In the genomic region with DNA sequence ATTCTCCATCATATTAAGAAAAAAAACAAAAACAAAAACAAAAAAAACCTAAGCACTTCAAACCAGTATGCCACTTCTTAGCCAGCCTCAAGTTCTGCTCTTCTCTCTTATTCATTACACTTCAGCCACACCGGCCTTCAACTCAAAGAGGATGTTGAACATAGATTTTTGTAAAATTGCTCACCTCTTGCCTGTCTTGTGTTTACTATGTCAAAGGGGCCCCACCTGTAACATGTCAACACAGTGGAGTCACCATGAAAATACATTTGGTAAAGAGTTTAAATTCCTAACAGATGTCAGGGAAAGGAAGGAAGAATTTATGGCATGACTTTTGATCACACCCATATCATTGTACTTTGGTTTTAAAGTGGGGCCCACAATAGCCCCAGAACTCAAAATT, we compare ENCODE assay signal across 33 cellular contexts.
"Had no signal": no experiment of that assay in that cellular context is flagged by ENCODE, and none has a peak within 500 bp of the region (broad histone marks: within the 10 kb centered on the region; RNA-seq: fewer than 3 reads in every experiment).

No MANE protein-coding gene starts in this region.

- H3K27me3 ChIP-seq: body of pancreas had no signal

- H3K27me3 Mint-ChIP-seq: activated B cell treated with CpG ODN at 0.5 μM for 24 hours; activated CD4-positive, alpha-beta memory T cell treated with anti-CD3 and anti-CD28 coated beads for 36 hours; activated CD8-positive, alpha-beta memory T cell treated with anti-CD3 and anti-CD28 coated beads, Interleukin-2, amount 10 ng/mL, durations not matched to agents 7 days and 5 days; activated naive CD4-positive, alpha-beta T cell treated with anti-CD3 and anti-CD28 coated beads, Interleukin-2, amount 50 U/mL, for 24 hours; activated naive CD8-positive, alpha-beta T cell treated with anti-CD3 and anti-CD28 coated beads, Interleukin-2, amount 10 ng/mL, durations not matched to agents 7 days and 5 days; activated T-helper 17 cell treated with anti-CD3 and anti-CD28 coated beads, Interleukin-2, amount 50 U/mL, for 72 hours had no signal

- H3K4me1 Mint-ChIP-seq: activated B cell treated with CpG ODN at 0.5 μM for 24 hours; activated CD8-positive, alpha-beta memory T cell treated with anti-CD3 and anti-CD28 coated beads, Interleukin-2, amount 10 ng/mL, durations not matched to agents 7 days and 5 days; activated naive CD4-positive, alpha-beta T cell treated with anti-CD3 and anti-CD28 coated beads, Interleukin-2, amount 50 U/mL, for 24 hours; activated naive CD8-positive, alpha-beta T cell treated with anti-CD3 and anti-CD28 coated beads, Interleukin-2, amount 10 ng/mL, durations not matched to agents 7 days and 5 days; activated T-helper 17 cell treated with anti-CD3 and anti-CD28 coated beads, Interleukin-2, amount 50 U/mL, for 72 hours had no signal

- H3K4me2 ChIP-seq: PC-9 had no signal

- H3K4me3 ChIP-seq: body of pancreas, K562, PC-9 had no signal

- H3K9me3 ChIP-seq: body of pancreas had no signal

- H3K4me1 ChIP-seq: body of pancreas had no signal

- DNase-seq: activated B cell treated with CpG ODN at 0.5 μM for 24 hours; activated CD4-positive, alpha-beta memory T cell treated with anti-CD3 and anti-CD28 coated beads for 36 hours; activated CD4-positive, alpha-beta T cell treated with anti-CD3 and anti-CD28 coated beads for 4 hours; activated CD4-positive, alpha-beta T cell treated with anti-CD3 and anti-CD28 coated beads, Interleukin-2, amount 50 U/mL, for 1 hour; activated CD4-positive, CD25-positive, alpha-beta regulatory T cell treated with anti-CD3 and anti-CD28 coated beads, Interleukin-2, amount 50 U/mL, for 72 hours; activated CD8-positive, alpha-beta memory T cell treated with anti-CD3 and anti-CD28 coated beads for 24 hours; activated CD8-positive, alpha-beta memory T cell treated with anti-CD3 and anti-CD28 coated beads, Interleukin-2, amount 10 ng/mL, durations not matched to agents 7 days and 5 days; activated CD8-positive, alpha-beta memory T cell treated with anti-CD3 and anti-CD28 coated beads, Interleukin-2, amount 50 U/mL, for 48 hours; activated effector memory CD4-positive, alpha-beta T cell treated with anti-CD3 and anti-CD28 coated beads, Interleukin-2, amount 50 U/mL, for 16 hours; activated naive CD4-positive, alpha-beta T cell treated with Interleukin-2 at 50 U/mL for 16 hours; activated naive CD8-positive, alpha-beta T cell treated with anti-CD3 and anti-CD28 coated beads, Interleukin-2, amount 10 ng/mL, durations not matched to agents 7 days and 5 days; activated T-cell treated with anti-CD3 and anti-CD28 coated beads, Interleukin-2, amount 50 U/mL, for 72 hours; body of pancreas; central memory CD4-positive, alpha-beta T cell; IMR-90; NCI-H1048; NCI-H1105 treated with DMSO at 0.1 percent for 48 hours; NCI-H1436; NCI-H1694; NCI-H2029; NCI-H345; NCI-H524 treated with DMSO at 0.1 percent for 48 hours; PC-9; Right ventricle myocardium superior; SW 1271; T-helper 1 cell; T-helper 2 cell; T-helper 9 cell had no signal

- H3K4me3 Mint-ChIP-seq: activated B cell treated with CpG ODN at 0.5 μM for 24 hours; activated CD4-positive, alpha-beta memory T cell treated with anti-CD3 and anti-CD28 coated beads for 36 hours; activated CD8-positive, alpha-beta memory T cell treated with anti-CD3 and anti-CD28 coated beads, Interleukin-2, amount 10 ng/mL, durations not matched to agents 7 days and 5 days; activated naive CD4-positive, alpha-beta T cell treated with anti-CD3 and anti-CD28 coated beads, Interleukin-2, amount 50 U/mL, for 24 hours; activated naive CD8-positive, alpha-beta T cell treated with anti-CD3 and anti-CD28 coated beads, Interleukin-2, amount 10 ng/mL, durations not matched to agents 7 days and 5 days; activated T-cell treated with anti-CD3 and anti-CD28 coated beads, Interleukin-2, amount 50 U/mL, for 72 hours; activated T-helper 17 cell treated with anti-CD3 and anti-CD28 coated beads, Interleukin-2, amount 50 U/mL, for 72 hours had no signal

- H3K27ac ChIP-seq: body of pancreas, PC-9, RWPE1, VCaP had no signal

- H3K36me3 Mint-ChIP-seq: activated CD4-positive, alpha-beta memory T cell treated with anti-CD3 and anti-CD28 coated beads for 36 hours; activated CD8-positive, alpha-beta memory T cell treated with anti-CD3 and anti-CD28 coated beads, Interleukin-2, amount 10 ng/mL, durations not matched to agents 7 days and 5 days; activated naive CD4-positive, alpha-beta T cell treated with anti-CD3 and anti-CD28 coated beads, Interleukin-2, amount 50 U/mL, for 24 hours; activated naive CD8-positive, alpha-beta T cell treated with anti-CD3 and anti-CD28 coated beads, Interleukin-2, amount 10 ng/mL, durations not matched to agents 7 days and 5 days had no signal

- H3K9me3 Mint-ChIP-seq: activated CD4-positive, alpha-beta memory T cell treated with anti-CD3 and anti-CD28 coated beads for 36 hours; activated naive CD4-positive, alpha-beta T cell treated with anti-CD3 and anti-CD28 coated beads, Interleukin-2, amount 50 U/mL, for 24 hours; activated T-helper 17 cell treated with anti-CD3 and anti-CD28 coated beads, Interleukin-2, amount 50 U/mL, for 72 hours had no signal

- H3K27ac Mint-ChIP-seq: activated B cell treated with CpG ODN at 0.5 μM for 24 hours; activated CD4-positive, alpha-beta memory T cell treated with anti-CD3 and anti-CD28 coated beads for 36 hours; activated CD8-positive, alpha-beta memory T cell treated with anti-CD3 and anti-CD28 coated beads, Interleukin-2, amount 10 ng/mL, durations not matched to agents 7 days and 5 days; activated naive CD4-positive, alpha-beta T cell treated with anti-CD3 and anti-CD28 coated beads, Interleukin-2, amount 50 U/mL, for 24 hours; activated naive CD8-positive, alpha-beta T cell treated with anti-CD3 and anti-CD28 coated beads, Interleukin-2, amount 10 ng/mL, durations not matched to agents 7 days and 5 days; activated T-cell treated with anti-CD3 and anti-CD28 coated beads, Interleukin-2, amount 50 U/mL, for 72 hours; activated T-helper 17 cell treated with anti-CD3 and anti-CD28 coated beads, Interleukin-2, amount 50 U/mL, for 72 hours had no signal

- ATAC-seq: activated CD8-positive, alpha-beta memory T cell treated with anti-CD3 and anti-CD28 coated beads, Interleukin-2, amount 10 ng/mL, durations not matched to agents 7 days and 5 days; activated T-cell treated with anti-CD3 and anti-CD28 coated beads, Interleukin-2, amount 50 U/mL, for 72 hours; activated T-helper 17 cell treated with anti-CD3 and anti-CD28 coated beads, Interleukin-2, amount 50 U/mL, for 72 hours; body of pancreas; K562 had no signal

- H2AFZ ChIP-seq: PC-9 had no signal
